Comparison of ENCODE assay signal across 23 cellular contexts in the genomic region with DNA sequence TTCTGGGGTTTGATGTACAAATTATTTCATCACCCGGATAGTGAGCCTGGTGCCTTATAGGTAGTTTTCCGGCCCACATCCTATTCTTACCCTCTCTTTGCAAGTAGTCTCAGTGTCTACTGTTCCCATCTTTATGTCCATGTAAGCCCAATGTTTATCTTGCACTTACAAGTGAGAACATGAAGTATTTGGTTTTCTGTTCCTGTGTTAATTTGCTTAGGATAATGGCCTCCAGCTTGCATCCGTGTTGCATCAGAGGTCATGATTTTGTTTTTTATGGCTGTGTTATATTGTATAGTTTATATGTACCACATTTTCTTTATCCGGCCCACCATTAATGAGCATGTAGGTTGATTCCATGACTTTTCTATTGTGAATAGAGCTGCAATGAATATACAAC.
DNase-seq lines count a peak whose midpoint lies in the region; ATAC-seq, FAIRE-seq and TF ChIP-seq lines count a peak whose summit lies in the region.
"Had no signal": no experiment of that assay in that cellular context is flagged by ENCODE, and none has a peak within 500 bp of the region (broad histone marks: within the 10 kb centered on the region; RNA-seq: fewer than 3 reads in every experiment).

No MANE protein-coding gene starts in this region.

- H3K4me2 ChIP-seq in K562 (ENCODE audit: insufficient read depth, low read length): no peak overlapping the region
- H3K4me2 ChIP-seq: BLaER1 treated with 17β-estradiol and CSF1 and Interleukin-3, amounts not matched to agents 10 nM and 100 nM had no signal

- H3K27ac Mint-ChIP-seq in MCF 10A (ENCODE audit: low read depth, unreplicated experiment): peak overlapping the region; percentile 96
- H3K27ac Mint-ChIP-seq: CD4-positive, alpha-beta T cell; IgD-negative memory B cell; T-cell had no signal

- H2AFZ ChIP-seq in K562 (ENCODE audit: low read depth, low read length): no peak overlapping the region

- intact Hi-C loops in MCF 10A (cut with micrococcal nuclease): no loop called here
- intact Hi-C loops in breast epithelium (cut with DNase I; ENCODE audit: low total_unique reads): no loop called here
- intact Hi-C loops in K562 (cut with micrococcal nuclease): no loop called here

- no peak overlapping the region for H3K4me3 Mint-ChIP-seq in MCF 10A (ENCODE audit: unreplicated experiment)
- H3K4me3 Mint-ChIP-seq: CD4-positive, alpha-beta T cell; IgD-negative memory B cell; T-cell had no signal

- H3K9me3 Mint-ChIP-seq in MCF 10A (ENCODE audit: unreplicated experiment): peaks cover 7% of the 10 kb centered on the region

- H3K27ac ChIP-seq in breast epithelium: no peak overlapping the region
- H3K27ac ChIP-seq in K562 (ENCODE audit: extremely low read depth, low read depth, low read length): no peak overlapping the region
- H3K27ac ChIP-seq in gastroesophageal sphincter: no peak overlapping the region
- H3K27ac ChIP-seq: BLaER1 treated with 17β-estradiol and CSF1 and Interleukin-3, amounts not matched to agents 10 nM and 100 nM had no signal

- no peak for ATAC-seq in K562
- ATAC-seq in gastroesophageal sphincter: no peak
- ATAC-seq in GM18909 (IDR thresholded peaks at IDR 0.05; ENCODE audit: poor library complexity, unreplicated experiment): no peak
- ATAC-seq: HCT116, Right ventricle myocardium inferior, T-cell had no signal

- no peak for FAIRE-seq in K562 (lab: Jason Lieb, UNC)
- FAIRE-seq: A204.1, D721Med, G401.6, H1 had no signal

- H3K36me3 ChIP-seq in breast epithelium: no peaks in the 10 kb centered on the region
- H3K36me3 ChIP-seq in K562 (ENCODE audit: control insufficient read depth, insufficient read depth, low read length): no peaks in the 10 kb centered on the region
- H3K36me3 ChIP-seq in gastroesophageal sphincter: no peaks in the 10 kb centered on the region
- H3K36me3 ChIP-seq: BLaER1 treated with 17β-estradiol and CSF1 and Interleukin-3, amounts not matched to agents 10 nM and 100 nM had no signal

- H3K27me3 ChIP-seq in breast epithelium (no peaks in the 10 kb centered on the region), K562 (ENCODE audit: control insufficient read depth in 2 of 2, insufficient read depth in 2 of 2, low read length in 2 of 2) (no peaks in the 10 kb centered on the region), gastroesophageal sphincter (no peaks in the 10 kb centered on the region)
- H3K27me3 ChIP-seq: BLaER1 treated with 17β-estradiol and CSF1 and Interleukin-3, amounts not matched to agents 10 nM and 100 nM had no signal

- no peaks in the 10 kb centered on the region for H3K4me1 ChIP-seq in breast epithelium
- no peaks in the 10 kb centered on the region; a peak in 1 of 5 replicates for H3K4me1 ChIP-seq in K562 (replicated peaks in 1 of 2; ENCODE audit: control insufficient read depth in 2 of 2, insufficient read depth in 2 of 2, low read length in 2 of 2)
- no peaks in the 10 kb centered on the region for H3K4me1 ChIP-seq in gastroesophageal sphincter
- H3K4me1 ChIP-seq: BLaER1 treated with 17β-estradiol and CSF1 and Interleukin-3, amounts not matched to agents 10 nM and 100 nM had no signal

- TF ChIP-seq RAD21 in K562 (CRISPR knock-in tag; conservative IDR thresholded peaks at IDR 0.05 in 1 of 2, IDR thresholded peaks at IDR 0.05 in 1 of 2): no peak

- BruUV-seq in MCF 10A (replicated peaks; lab: Mats Ljungman, UMichigan): no TSS peak
- no TSS peak for BruUV-seq in K562 (replicated peaks; lab: Mats Ljungman, UMichigan)

- POLR2A ChIA-PET in MCF 10A (lab: Yijun Ruan, JAX) (interaction anchor here (2.2 kb wide), 1 partner anchor 16 kb away, joined by 19 read pairs; no protein-coding TSS in a partner anchor), K562 (lab: Yijun Ruan, JAX) (no interaction called here)

- H3K9me1 ChIP-seq in K562 (ENCODE audit: control insufficient read depth, insufficient read depth, low read length): no peaks in the 10 kb centered on the region

- H3K9me3 ChIP-seq in breast epithelium: no peaks in the 10 kb centered on the region
- no peaks in the 10 kb centered on the region for H3K9me3 ChIP-seq in K562 (replicated peaks; ENCODE audit: control insufficient read depth, insufficient read depth, low read depth, low read length)
- H3K9me3 ChIP-seq in gastroesophageal sphincter: peaks cover 0 to 4% (median 0%) of the 10 kb centered on the region in 3 donors

- H3K79me2 ChIP-seq in K562 (ENCODE audit: control insufficient read depth, insufficient read depth, low read length): no peaks in the 10 kb centered on the region; the same call in 2 of the 3 replicates

- DNase-seq in MCF 10A (ENCODE audit: unreplicated experiment) (no peak), breast epithelium (ENCODE audit: low spot score in 2 of 2) (no peak), NCI-H69 (lab: John Stamatoyannopoulos, UW) (peak; percentile 32), K562 (ENCODE audit: extremely low read depth in 1 of 4, low spot score in 3 of 4) (no peak), GM13977 (ENCODE audit: low spot score) (no peak)
- DNase-seq: AML-193; CD4-positive, alpha-beta T cell; NCI-H1092 treated with DMSO at 0.1 percent for 48 hours; NCI-H1436; NCI-H187; NCI-H2081 treated with DMSO at 0.1 percent for 48 hours; NCI-H526 treated with DMSO at 0.1 percent for 48 hours; T-cell had no signal

- WGBS in K562 (ENCODE audit: insufficient coverage, low coverage, missing lambda C conversion rate): 49% methylated on average over 4 of the region's 4 CpGs
- WGBS in gastroesophageal sphincter (ENCODE audit: low coverage in 1 of 2), 2 donors: 88 to 93% methylated on average over 3 to 4 of the region's 4 CpGs

- CTCF ChIA-PET in MCF 10A (lab: Yijun Ruan, JAX) (interaction anchor here (0.6 kb wide), 2 partner anchors 31 to 1350 kb away, joined by 3 read pairs; no protein-coding TSS in a partner anchor), K562 (lab: Yijun Ruan, JAX; ENCODE audit: low intra/inter-chr PET ratio) (no interaction called here)

- in situ Hi-C loops in K562 (cut with MboI): no loop called here
- in situ Hi-C loops in GM13977 (cut with MboI; ENCODE audit: low pct_unique_long_range_greater_than_20kb, low sequenced_read_pairs, unreplicated experiment): no loop called here

- no peaks in the 10 kb centered on the region for H3K27me3 Mint-ChIP-seq in MCF 10A (ENCODE audit: insufficient read depth, unreplicated experiment)
- H3K27me3 Mint-ChIP-seq: CD4-positive, alpha-beta T cell; IgD-negative memory B cell; T-cell had no signal

- peaks cover 7% of the 10 kb centered on the region for H3K36me3 Mint-ChIP-seq in MCF 10A (ENCODE audit: insufficient read depth, unreplicated experiment)
- H3K36me3 Mint-ChIP-seq: IgD-negative memory B cell, T-cell had no signal

- H3K4me1 Mint-ChIP-seq in MCF 10A (ENCODE audit: insufficient read depth, unreplicated experiment): peaks cover 56% of the 10 kb centered on the region
- H3K4me1 Mint-ChIP-seq: IgD-negative memory B cell, T-cell had no signal

- no peak overlapping the region for H3K4me3 ChIP-seq in breast epithelium
- H3K4me3 ChIP-seq in K562: no peak overlapping the region
- no peak overlapping the region for H3K4me3 ChIP-seq in gastroesophageal sphincter
- H3K4me3 ChIP-seq: BLaER1 treated with 17β-estradiol and CSF1 and Interleukin-3, amounts not matched to agents 10 nM and 100 nM had no signal

- TF ChIP-seq POLR2A in breast epithelium (IDR thresholded peaks at IDR 0.05) (no peak), K562 (conservative IDR thresholded peaks at IDR 0.05) (no peak), gastroesophageal sphincter (IDR thresholded peaks at IDR 0.05) (no peak)

- no peak for TF ChIP-seq EP300 in K562 (IDR thresholded peaks at IDR 0.05; ENCODE audit: low read length)
- no peak for TF ChIP-seq EP300 in gastroesophageal sphincter (IDR thresholded peaks at IDR 0.05)

- no peak overlapping the region for H3K9ac ChIP-seq in K562 (ENCODE audit: insufficient read depth in 1 of 2, low read depth in 2 of 2, low read length in 2 of 2)
- H3K9ac ChIP-seq: BLaER1 treated with 17β-estradiol and CSF1 and Interleukin-3, amounts not matched to agents 10 nM and 100 nM had no signal

- TF ChIP-seq CTCF in MCF 10A (IDR thresholded peaks at IDR 0.05; ENCODE audit: unreplicated experiment) (no peak), breast epithelium (IDR thresholded peaks at IDR 0.05) (no peak), K562 (IDR thresholded peaks at IDR 0.05 in 2 of 3, conservative IDR thresholded peaks at IDR 0.05 in 1 of 3; ENCODE audit: insufficient read depth in 2 of 3, low read depth in 1 of 3, low read length in 3 of 3) (no peak), gastroesophageal sphincter (IDR thresholded peaks at IDR 0.05) (no peak), GM13977 (IDR thresholded peaks at IDR 0.05; ENCODE audit: extremely low read depth, insufficient read depth, missing control alignments) (no peak)

- no peaks in the 10 kb centered on the region for H4K20me1 ChIP-seq in K562 (replicated peaks; ENCODE audit: control insufficient read depth, insufficient read depth, low read length)
- H4K20me1 ChIP-seq: BLaER1 treated with 17β-estradiol and CSF1 and Interleukin-3, amounts not matched to agents 10 nM and 100 nM had no signal

TF ChIP-seq in K562, 482 proteins besides CTCF, POLR2A, EP300 and RAD21:
- TF ChIP-seq CEBPG (CRISPR knock-in tag; IDR thresholded peaks at IDR 0.05) (no peak), CEBPG (tag; conservative IDR thresholded peaks at IDR 0.05 in 1 of 2, IDR thresholded peaks at IDR 0.05 in 1 of 2) (peak in 1 of 2 experiments; percentile 56; a peak in 2 of 4 replicates), TRIM24 (IDR thresholded peaks at IDR 0.05) (peak; percentile 61 to 69; a peak in 2 of 4 replicates)
- TF ChIP-seq, protein P1, sequence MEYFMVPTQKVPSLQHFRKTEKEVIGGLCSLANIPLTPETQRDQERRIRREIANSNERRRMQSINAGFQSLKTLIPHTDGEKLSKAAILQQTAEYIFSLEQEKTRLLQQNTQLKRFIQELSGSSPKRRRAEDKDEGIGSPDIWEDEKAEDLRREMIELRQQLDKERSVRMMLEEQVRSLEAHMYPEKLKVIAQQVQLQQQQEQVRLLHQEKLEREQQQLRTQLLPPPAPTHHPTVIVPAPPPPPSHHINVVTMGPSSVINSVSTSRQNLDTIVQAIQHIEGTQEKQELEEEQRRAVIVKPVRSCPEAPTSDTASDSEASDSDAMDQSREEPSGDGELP (CRISPR knock-in tag; IDR thresholded peaks at IDR 0.05; ENCODE audit: borderline replicate concordance): no peak
TF ChIP-seq in K562: peak in this region for 2.
